Comparison of ENCODE assay signal across 4 cellular contexts in the genomic region with DNA sequence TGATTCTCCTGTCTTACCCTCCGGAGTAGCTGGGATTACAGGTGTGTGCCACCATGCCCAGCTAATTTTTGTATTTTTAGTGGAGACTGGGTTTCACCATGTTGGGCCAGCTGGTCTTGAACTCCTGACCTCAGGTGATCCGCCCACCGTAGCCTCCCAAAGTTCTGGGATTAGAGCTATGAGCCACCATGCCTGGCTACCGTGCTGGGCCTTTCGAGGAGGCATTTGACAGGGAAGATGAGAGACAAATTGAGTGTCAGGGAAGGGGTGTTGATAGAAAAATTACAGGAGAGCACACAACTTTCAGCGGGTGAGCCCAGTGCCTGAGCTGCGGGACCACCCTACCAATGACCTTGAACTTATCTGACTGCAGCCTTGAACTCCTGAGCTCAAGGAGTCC. TPM values are rescaled to one million over a fixed set of nuclear protein-coding genes. Genes with fewer than 3 reads are reported as not detected.
"Had no signal": no experiment of that assay in that cellular context is flagged by ENCODE, and none has a peak within 500 bp of the region (broad histone marks: within the 10 kb centered on the region; RNA-seq: fewer than 3 reads in every experiment).

No MANE protein-coding gene starts in this region.

RNA-seq across cellular contexts. Expression of gene NCF1, which starts 3.7 kb away (rescaled TPM):
- total RNA-seq: M059J, PC-3, SJSA1 had no signal
- polyA plus RNA-seq: SK-N-SH had no signal
